Comparison of ENCODE assay signal across 12 cellular contexts in the genomic region with DNA sequence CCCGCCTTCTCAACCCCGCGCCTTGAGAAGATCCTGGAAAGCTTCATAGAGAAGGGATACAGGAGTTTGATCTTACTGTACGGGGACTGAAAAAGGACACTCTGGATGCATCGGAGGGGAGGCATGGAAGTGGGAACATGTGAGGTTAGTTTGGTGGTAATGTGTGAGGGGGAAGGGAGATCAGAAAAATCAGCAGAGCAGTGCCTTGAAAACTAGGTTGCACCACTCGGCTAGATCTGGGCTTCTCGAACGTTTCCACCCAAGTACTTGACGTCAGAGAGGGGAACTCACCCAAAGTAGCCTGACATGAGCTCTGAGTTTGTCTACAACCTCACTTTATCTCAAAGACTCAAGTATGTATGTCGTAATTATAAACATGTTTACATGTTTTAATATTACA.
DNase-seq lines count a peak whose midpoint lies in the region; ATAC-seq and TF ChIP-seq lines count a peak whose summit lies in the region.
"Had no signal": no experiment of that assay in that cellular context is flagged by ENCODE, and none has a peak within 500 bp of the region (broad histone marks: within the 10 kb centered on the region; RNA-seq: fewer than 3 reads in every experiment).

No MANE protein-coding gene starts in this region.

- H3K4me3 ChIP-seq in Loucy (ENCODE audit: low read length, poor library complexity, severe bottlenecking), result peak overlapping the region; percentile 64
- H3K4me3 ChIP-seq: prostate gland had no signal

- 0 out of 2 replicates have a peak, but pooled peaks cover 4% of the 10 kb centered on the region for H3F3A ChIP-seq in Loucy (ENCODE audit: low read depth)

- H3K4me1 ChIP-seq in Loucy (ENCODE audit: insufficient read depth, low read length, poor library complexity, severe bottlenecking), result peaks cover 29% of the 10 kb centered on the region
- H3K4me1 ChIP-seq: prostate gland had no signal

- H3K9me2 ChIP-seq in Loucy (replicated peaks; ENCODE audit: low read depth, low read length), result no peaks in the 10 kb centered on the region

- peaks cover 1% of the 10 kb centered on the region; the same call in 1 of the 2 replicates for H3K36me3 ChIP-seq in Loucy (ENCODE audit: insufficient read depth, low read length)

- H2AFZ ChIP-seq in Loucy (ENCODE audit: low read length), result 0 out of 2 replicates have a peak overlapping the region, but pooled peaks have one; percentile 34

- DNase-seq in CD1c-positive myeloid dendritic cell (ENCODE audit: extremely low spot score) (peak; percentile 44), activated T-helper 1 cell treated with Interleukin-2 at 50 U/mL for 16 hours (ENCODE audit: low read depth) (peak; percentile 35), memory B cell (ENCODE audit: low spot score in 2 of 2) (no peak), SHP77 treated with DMSO at 0.1 percent for 48 hours (lab: John Stamatoyannopoulos, UW) (no peak), glomerular visceral epithelial cell (ENCODE audit: extremely low spot score) (no peak), SW 1271 (lab: John Stamatoyannopoulos, UW) (no peak)
- DNase-seq: amniotic stem cell, H7, IMR-90 had no signal

- peaks cover 8% of the 10 kb centered on the region for H3K36me3 Mint-ChIP-seq in memory B cell

- peak overlapping the region; percentile 79 for H3K4me2 ChIP-seq in Loucy (ENCODE audit: low read depth, low read length, poor library complexity, severe bottlenecking)

- no peak for ATAC-seq in memory B cell (ENCODE audit: low read depth)
- ATAC-seq in GM19463 (IDR thresholded peaks at IDR 0.05; ENCODE audit: unreplicated experiment), result no peak

- no peaks in the 10 kb centered on the region for H3K79me2 ChIP-seq in Loucy (ENCODE audit: insufficient read depth, low read length)

- H3K9me3 ChIP-seq in Loucy (ENCODE audit: insufficient read depth, low read depth, low read length), result no peaks in the 10 kb centered on the region
- H3K9me3 ChIP-seq: prostate gland had no signal

- peaks cover 13% of the 10 kb centered on the region for H3K4me1 Mint-ChIP-seq in memory B cell

- H3K9me3 Mint-ChIP-seq in memory B cell, result no peaks in the 10 kb centered on the region

- no peaks in the 10 kb centered on the region for H3K27me3 ChIP-seq in Loucy (ENCODE audit: insufficient read depth, low read length, poor library complexity, severe bottlenecking)

- no peaks in the 10 kb centered on the region for H4K20me1 ChIP-seq in Loucy (ENCODE audit: insufficient read depth, low read length, poor library complexity, severe bottlenecking)

- no peak overlapping the region for H3K4me3 Mint-ChIP-seq in memory B cell

- H3K9ac ChIP-seq in Loucy (ENCODE audit: low read depth, low read length, poor library complexity, severe bottlenecking), result peak overlapping the region; percentile 50

- H3K27ac Mint-ChIP-seq in memory B cell, result peak overlapping the region; percentile 5

- TF ChIP-seq CTCF in Loucy (conservative IDR thresholded peaks at IDR 0.05; ENCODE audit: low read length), result no peak

- H3K27me3 Mint-ChIP-seq in memory B cell, result no peaks in the 10 kb centered on the region

Comparison
In these comparisons a context has a peak if more than half of its experiments do, and no peak if none do; other contexts are left out.
1. DNase-seq: peak in CD1c-positive myeloid dendritic cell (single experiment) and activated T-helper 1 cell treated with Interleukin-2 at 50 U/mL for 16 hours (single experiment); none in memory B cell (0 of 2), SHP77 treated with DMSO at 0.1 percent for 48 hours (single experiment), glomerular visceral epithelial cell (single experiment) and SW 1271 (0 of 2).